In genomic region chr16:21289789-21290188, GRCh38 we compare ENCODE assay signal across 10 cellular contexts. TPM values are rescaled to one million over a fixed set of nuclear protein-coding genes. Genes with fewer than 3 reads are reported as not detected.
"Had no signal": no experiment of that assay in that cellular context is flagged by ENCODE, and none has a peak within 500 bp of the region (broad histone marks: within the 10 kb centered on the region; RNA-seq: fewer than 3 reads in every experiment).

No MANE protein-coding gene starts in this region.

RNA-seq across cellular contexts. Expression of gene CRYM, which starts 11.7 kb away (rescaled TPM):
- total RNA-seq: thoracic aorta, tibial nerve had no signal

RNA-seq across cellular contexts. Expression of gene ANKS4B, which starts 56.3 kb away (rescaled TPM):
- total RNA-seq: subcutaneous adipose tissue, suprapubic skin, temporal lobe, thoracic aorta, thyroid gland, upper lobe of right lung, ureter, uterus, vagina had no signal
